Comparison of ENCODE assay signal across 9 cellular contexts in the genomic region with DNA sequence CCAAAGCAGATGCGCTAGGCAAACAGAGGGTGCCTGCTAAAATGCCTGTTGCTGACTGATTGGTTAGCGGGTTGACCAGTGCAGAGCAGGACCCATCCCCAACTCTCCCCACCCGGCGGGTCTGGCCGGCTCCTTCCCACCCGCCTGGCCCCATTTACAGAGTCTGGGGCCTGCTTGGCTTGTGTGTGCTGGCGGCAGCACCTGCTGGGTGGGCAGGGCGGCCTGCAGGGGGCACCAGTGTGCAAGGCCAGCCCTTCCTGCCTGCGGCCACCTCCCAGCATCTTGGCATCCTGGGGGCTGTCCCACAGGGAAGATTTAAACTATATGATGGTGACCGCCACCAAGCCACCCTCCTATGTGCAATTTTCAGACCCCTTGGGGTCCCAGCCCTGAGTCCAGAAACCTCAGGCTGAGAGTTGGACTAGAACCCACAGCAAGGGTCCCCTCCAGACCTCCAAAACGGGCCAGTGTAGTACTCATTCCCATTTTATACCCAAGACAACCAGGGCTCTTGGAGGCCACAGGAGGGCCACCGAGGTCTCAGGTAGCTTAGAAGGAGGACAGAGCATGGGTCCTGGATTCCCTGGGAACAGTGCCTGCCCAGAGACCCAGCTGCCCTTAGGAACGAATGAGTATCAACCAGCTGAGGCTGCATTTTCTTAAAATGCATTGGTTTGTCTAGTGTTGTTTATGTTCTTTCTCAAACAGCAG.
DNase-seq lines count a peak whose midpoint lies in the region; ATAC-seq and TF ChIP-seq lines count a peak whose summit lies in the region.
"Had no signal": no experiment of that assay in that cellular context is flagged by ENCODE, and none has a peak within 500 bp of the region (broad histone marks: within the 10 kb centered on the region; RNA-seq: fewer than 3 reads in every experiment).

No MANE protein-coding gene starts in this region.

- peak overlapping the region; percentile 56 for H3K56ac ChIP-seq in mesendoderm (ENCODE audit: low read length)

- no peaks in the 10 kb centered on the region for H3K27me3 Mint-ChIP-seq in activated CD4-positive, alpha-beta T cell treated with anti-CD3 and anti-CD28 coated beads, Interleukin-2, amount 10 ng/mL, durations not matched to agents 7 days and 5 days

- WGBS in mesendoderm (ENCODE audit: extremely low coverage, insufficient coverage, low lambda C conversion rate), result no CpG with 5 or more reads among the region's 13 CpGs

- peak; percentile 82 for DNase-seq in DMS53 (lab: John Stamatoyannopoulos, UW)
- peak; percentile 70 for DNase-seq in activated CD4-positive, alpha-beta T cell treated with anti-CD3 and anti-CD28 coated beads, Interleukin-2, amount 10 ng/mL, durations not matched to agents 7 days and 5 days
- no peak for DNase-seq in coronary artery (ENCODE audit: low spot score)
- DNase-seq in mesendoderm, result peak; percentile 82
- DNase-seq in stimulated activated CD8-positive, alpha-beta memory T cell treated with anti-CD3 and anti-CD28 coated beads, Interleukin-7, amount 100 ng/mL, for 24 hours (ENCODE audit: low read depth), result peak; percentile 22
- no peak for DNase-seq in NCI-H187 (lab: John Stamatoyannopoulos, UW)

- POLR2A ChIA-PET in activated CD4-positive, alpha-beta T cell treated with anti-CD3 and anti-CD28 coated beads, Interleukin-2, amount 10 ng/mL, durations not matched to agents 7 days and 5 days (lab: Charles Lee), result no interaction called here

- H3K27ac Mint-ChIP-seq in activated CD4-positive, alpha-beta T cell treated with anti-CD3 and anti-CD28 coated beads, Interleukin-2, amount 10 ng/mL, durations not matched to agents 7 days and 5 days, result no peak overlapping the region

- H2BK120ac ChIP-seq in mesendoderm (ENCODE audit: low read depth, low read length), result no peak overlapping the region

- H3K4me3 Mint-ChIP-seq in activated CD4-positive, alpha-beta T cell treated with anti-CD3 and anti-CD28 coated beads, Interleukin-2, amount 10 ng/mL, durations not matched to agents 7 days and 5 days, result no peak overlapping the region

- H3K9ac ChIP-seq in Loucy (ENCODE audit: low read depth, low read length, poor library complexity, severe bottlenecking), result no peak overlapping the region
- H3K9ac ChIP-seq in mesendoderm (ENCODE audit: low read length), result peak overlapping the region; percentile 16

- no peak overlapping the region for H4K5ac ChIP-seq in mesendoderm (ENCODE audit: low read length)

- H3K4me3 ChIP-seq in Loucy (ENCODE audit: low read length, poor library complexity, severe bottlenecking) (no peak overlapping the region), coronary artery (no peak overlapping the region), mesendoderm (ENCODE audit: low read length) (no peak overlapping the region)

- peak; percentile 48 for ATAC-seq in GM21360 (IDR thresholded peaks at IDR 0.05; ENCODE audit: unreplicated experiment)

- peak; percentile 93 for TF ChIP-seq CTCF in Loucy (conservative IDR thresholded peaks at IDR 0.05; ENCODE audit: low read length)
- peak; percentile 89 for TF ChIP-seq CTCF in coronary artery (IDR thresholded peaks at IDR 0.05)

- H3K79me1 ChIP-seq in mesendoderm (ENCODE audit: low read length), result peaks cover 1% of the 10 kb centered on the region

- H4K8ac ChIP-seq in mesendoderm (ENCODE audit: low read depth, low read length), result no peak overlapping the region

- no peak overlapping the region for H3K18ac ChIP-seq in mesendoderm (ENCODE audit: low read length)

- no peak overlapping the region for H2AFZ ChIP-seq in Loucy (ENCODE audit: low read length)

- no peaks in the 10 kb centered on the region for H3K36me3 Mint-ChIP-seq in activated CD4-positive, alpha-beta T cell treated with anti-CD3 and anti-CD28 coated beads, Interleukin-2, amount 10 ng/mL, durations not matched to agents 7 days and 5 days (ENCODE audit: low read depth)

- H3K36me3 ChIP-seq in Loucy (ENCODE audit: insufficient read depth, low read length), result no peaks in the 10 kb centered on the region
- no peaks in the 10 kb centered on the region for H3K36me3 ChIP-seq in mesendoderm (ENCODE audit: control insufficient read depth, insufficient read depth, low read length)

- CTCF ChIA-PET in activated CD4-positive, alpha-beta T cell treated with anti-CD3 and anti-CD28 coated beads, Interleukin-2, amount 10 ng/mL, durations not matched to agents 7 days and 5 days (lab: Charles Lee), result interaction anchor here (0.6 to 1.6 kb wide), 9 partner anchors 9 to 153 kb away, joined by 3 to 10 read pairs (median 3); no protein-coding TSS in a partner anchor

- H3F3A ChIP-seq in Loucy (ENCODE audit: low read depth), result no peaks in the 10 kb centered on the region

- H4K20me1 ChIP-seq in Loucy (ENCODE audit: insufficient read depth, low read length, poor library complexity, severe bottlenecking), result no peaks in the 10 kb centered on the region

- no peak overlapping the region for H2BK15ac ChIP-seq in mesendoderm (replicated peaks; ENCODE audit: low read depth)

- H3K4me2 ChIP-seq in Loucy (ENCODE audit: low read depth, low read length, poor library complexity, severe bottlenecking) (no peak overlapping the region), mesendoderm (ENCODE audit: low read length) (no peak overlapping the region)

- no peaks in the 10 kb centered on the region for H3K9me3 ChIP-seq in Loucy (ENCODE audit: insufficient read depth, low read depth, low read length)

- peak overlapping the region; percentile 67 for H2AK5ac ChIP-seq in mesendoderm (ENCODE audit: low read length)

- H3K4me1 ChIP-seq in Loucy (ENCODE audit: insufficient read depth, low read length, poor library complexity, severe bottlenecking), result peaks cover 18% of the 10 kb centered on the region
- peaks cover 13% of the 10 kb centered on the region for H3K4me1 ChIP-seq in mesendoderm (ENCODE audit: control insufficient read depth, low read depth, low read length)

- peak overlapping the region; percentile 16 to 96 for H3K27ac ChIP-seq in coronary artery
- no peak overlapping the region for H3K27ac ChIP-seq in mesendoderm (ENCODE audit: low read depth, low read length)
- H3K27ac ChIP-seq: epithelial cell of prostate had no signal

- H3K27me3 ChIP-seq in Loucy (ENCODE audit: insufficient read depth, low read length, poor library complexity, severe bottlenecking), result no peaks in the 10 kb centered on the region
- H3K27me3 ChIP-seq in mesendoderm (ENCODE audit: insufficient read depth, low read length, poor library complexity), result no peaks in the 10 kb centered on the region

- H3K79me2 ChIP-seq in Loucy (ENCODE audit: insufficient read depth, low read length) (no peaks in the 10 kb centered on the region), mesendoderm (ENCODE audit: control insufficient read depth, insufficient read depth, low read length) (no peaks in the 10 kb centered on the region)

- H3K9me2 ChIP-seq in Loucy (replicated peaks; ENCODE audit: low read depth, low read length), result no peaks in the 10 kb centered on the region

- no peak overlapping the region for H2BK5ac ChIP-seq in mesendoderm (ENCODE audit: low read length)

- H3K23ac ChIP-seq in mesendoderm (ENCODE audit: low read length), result peak overlapping the region; percentile 35

- H3K4me1 Mint-ChIP-seq in activated CD4-positive, alpha-beta T cell treated with anti-CD3 and anti-CD28 coated beads, Interleukin-2, amount 10 ng/mL, durations not matched to agents 7 days and 5 days, result peaks cover 10% of the 10 kb centered on the region

- H3K4ac ChIP-seq in mesendoderm (ENCODE audit: low read depth, low read length), result no peak overlapping the region

- no peaks in the 10 kb centered on the region for H3K9me3 Mint-ChIP-seq in activated CD4-positive, alpha-beta T cell treated with anti-CD3 and anti-CD28 coated beads, Interleukin-2, amount 10 ng/mL, durations not matched to agents 7 days and 5 days

Comparison
In these comparisons a context has a peak if more than half of its experiments do, and no peak if none do; other contexts are left out.
1. DNase-seq: peak in DMS53 (single experiment), activated CD4-positive, alpha-beta T cell treated with anti-CD3 and anti-CD28 coated beads, Interleukin-2, amount 10 ng/mL, durations not matched to agents 7 days and 5 days (single experiment), mesendoderm (single experiment) and stimulated activated CD8-positive, alpha-beta memory T cell treated with anti-CD3 and anti-CD28 coated beads, Interleukin-7, amount 100 ng/mL, for 24 hours (single experiment); none in coronary artery (single experiment) and NCI-H187 (0 of 2).